In genomic region chr2:47906261-47907096, GRCh38 we compare ENCODE assay signal across 1 cellular context.
A peak's percentile ranks its signal among the peaks of the same experiment; 100 is the strongest.
TF ChIP-seq lines count a peak whose summit lies in the region.

Gene FBXO11 (minus strand): TSS chr2:47906498. CDS start chr2:47905720, 778 bp downstream.

TF ChIP-seq in HepG2, 621 proteins besides CTCF, POLR2A, EP300 and RAD21 (continued from another document and continues in another):
- TF ChIP-seq, protein P1, sequence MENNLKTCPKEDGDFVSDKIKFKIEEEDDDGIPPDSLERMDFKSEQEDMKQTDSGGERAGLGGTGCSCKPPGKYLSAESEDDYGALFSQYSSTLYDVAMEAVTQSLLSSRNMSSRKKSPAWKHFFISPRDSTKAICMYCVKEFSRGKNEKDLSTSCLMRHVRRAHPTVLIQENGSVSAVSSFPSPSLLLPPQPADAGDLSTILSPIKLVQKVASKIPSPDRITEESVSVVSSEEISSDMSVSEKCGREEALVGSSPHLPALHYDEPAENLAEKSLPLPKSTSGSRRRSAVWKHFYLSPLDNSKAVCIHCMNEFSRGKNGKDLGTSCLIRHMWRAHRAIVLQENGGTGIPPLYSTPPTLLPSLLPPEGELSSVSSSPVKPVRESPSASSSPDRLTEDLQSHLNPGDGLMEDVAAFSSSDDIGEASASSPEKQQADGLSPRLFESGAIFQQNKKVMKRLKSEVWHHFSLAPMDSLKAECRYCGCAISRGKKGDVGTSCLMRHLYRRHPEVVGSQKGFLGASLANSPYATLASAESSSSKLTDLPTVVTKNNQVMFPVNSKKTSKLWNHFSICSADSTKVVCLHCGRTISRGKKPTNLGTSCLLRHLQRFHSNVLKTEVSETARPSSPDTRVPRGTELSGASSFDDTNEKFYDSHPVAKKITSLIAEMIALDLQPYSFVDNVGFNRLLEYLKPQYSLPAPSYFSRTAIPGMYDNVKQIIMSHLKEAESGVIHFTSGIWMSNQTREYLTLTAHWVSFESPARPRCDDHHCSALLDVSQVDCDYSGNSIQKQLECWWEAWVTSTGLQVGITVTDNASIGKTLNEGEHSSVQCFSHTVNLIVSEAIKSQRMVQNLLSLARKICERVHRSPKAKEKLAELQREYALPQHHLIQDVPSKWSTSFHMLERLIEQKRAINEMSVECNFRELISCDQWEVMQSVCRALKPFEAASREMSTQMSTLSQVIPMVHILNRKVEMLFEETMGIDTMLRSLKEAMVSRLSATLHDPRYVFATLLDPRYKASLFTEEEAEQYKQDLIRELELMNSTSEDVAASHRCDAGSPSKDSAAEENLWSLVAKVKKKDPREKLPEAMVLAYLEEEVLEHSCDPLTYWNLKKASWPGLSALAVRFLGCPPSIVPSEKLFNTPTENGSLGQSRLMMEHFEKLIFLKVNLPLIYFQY (CRISPR knock-in tag; IDR thresholded peaks at IDR 0.05; ENCODE audit: borderline replicate concordance) = peak; percentile 65; the same call in 1 of the 2 replicates
- TF ChIP-seq ZBTB25 (CRISPR knock-in tag; IDR thresholded peaks at IDR 0.05) = peak; percentile 22; the same call in 1 of the 2 replicates
- TF ChIP-seq MAFK (conservative IDR thresholded peaks at IDR 0.05 in 1 of 2, IDR thresholded peaks at IDR 0.05 in 1 of 2; ENCODE audit: low read length in 2 of 2) = no peak
- TF ChIP-seq, protein P2, sequence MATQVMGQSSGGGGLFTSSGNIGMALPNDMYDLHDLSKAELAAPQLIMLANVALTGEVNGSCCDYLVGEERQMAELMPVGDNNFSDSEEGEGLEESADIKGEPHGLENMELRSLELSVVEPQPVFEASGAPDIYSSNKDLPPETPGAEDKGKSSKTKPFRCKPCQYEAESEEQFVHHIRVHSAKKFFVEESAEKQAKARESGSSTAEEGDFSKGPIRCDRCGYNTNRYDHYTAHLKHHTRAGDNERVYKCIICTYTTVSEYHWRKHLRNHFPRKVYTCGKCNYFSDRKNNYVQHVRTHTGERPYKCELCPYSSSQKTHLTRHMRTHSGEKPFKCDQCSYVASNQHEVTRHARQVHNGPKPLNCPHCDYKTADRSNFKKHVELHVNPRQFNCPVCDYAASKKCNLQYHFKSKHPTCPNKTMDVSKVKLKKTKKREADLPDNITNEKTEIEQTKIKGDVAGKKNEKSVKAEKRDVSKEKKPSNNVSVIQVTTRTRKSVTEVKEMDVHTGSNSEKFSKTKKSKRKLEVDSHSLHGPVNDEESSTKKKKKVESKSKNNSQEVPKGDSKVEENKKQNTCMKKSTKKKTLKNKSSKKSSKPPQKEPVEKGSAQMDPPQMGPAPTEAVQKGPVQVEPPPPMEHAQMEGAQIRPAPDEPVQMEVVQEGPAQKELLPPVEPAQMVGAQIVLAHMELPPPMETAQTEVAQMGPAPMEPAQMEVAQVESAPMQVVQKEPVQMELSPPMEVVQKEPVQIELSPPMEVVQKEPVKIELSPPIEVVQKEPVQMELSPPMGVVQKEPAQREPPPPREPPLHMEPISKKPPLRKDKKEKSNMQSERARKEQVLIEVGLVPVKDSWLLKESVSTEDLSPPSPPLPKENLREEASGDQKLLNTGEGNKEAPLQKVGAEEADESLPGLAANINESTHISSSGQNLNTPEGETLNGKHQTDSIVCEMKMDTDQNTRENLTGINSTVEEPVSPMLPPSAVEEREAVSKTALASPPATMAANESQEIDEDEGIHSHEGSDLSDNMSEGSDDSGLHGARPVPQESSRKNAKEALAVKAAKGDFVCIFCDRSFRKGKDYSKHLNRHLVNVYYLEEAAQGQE (IDR thresholded peaks at IDR 0.05; ENCODE audit: borderline replicate concordance in 1 of 2, low read depth in 1 of 2, low read length in 2 of 2) = peak in 1 of 2 experiments; percentile 68; a peak in 1 of 4 replicates
- peak; percentile 55; the same call in 1 of the 2 replicates for TF ChIP-seq ZNF205 (CRISPR knock-in tag; IDR thresholded peaks at IDR 0.05)
- TF ChIP-seq ZNF101 (CRISPR knock-in tag; IDR thresholded peaks at IDR 0.05; ENCODE audit: borderline replicate concordance, low read depth) = no peak
- no peak for TF ChIP-seq KDM6A (CRISPR knock-in tag; IDR thresholded peaks at IDR 0.05; ENCODE audit: low read depth)
- 0 out of 2 replicates have a peak, but pooled peaks have one; percentile 24 for TF ChIP-seq RBFOX2 (IDR thresholded peaks at IDR 0.05; ENCODE audit: low read depth, low read length)
- TF ChIP-seq CEBPB (IDR thresholded peaks at IDR 0.05; ENCODE audit: borderline replicate concordance, low read depth, low read length) = no peak
- TF ChIP-seq SOX13 (IDR thresholded peaks at IDR 0.05) = no peak; the same call in 1 of the 2 replicates
- TF ChIP-seq SOX13 (CRISPR knock-in tag; conservative IDR thresholded peaks at IDR 0.05 in 1 of 2, IDR thresholded peaks at IDR 0.05 in 1 of 2) = peak in 1 of 2 experiments; percentile 42; a peak in 1 of 4 replicates
- TF ChIP-seq SP2 (CRISPR knock-in tag; IDR thresholded peaks at IDR 0.05) = peak; percentile 85
- TF ChIP-seq, protein P3, sequence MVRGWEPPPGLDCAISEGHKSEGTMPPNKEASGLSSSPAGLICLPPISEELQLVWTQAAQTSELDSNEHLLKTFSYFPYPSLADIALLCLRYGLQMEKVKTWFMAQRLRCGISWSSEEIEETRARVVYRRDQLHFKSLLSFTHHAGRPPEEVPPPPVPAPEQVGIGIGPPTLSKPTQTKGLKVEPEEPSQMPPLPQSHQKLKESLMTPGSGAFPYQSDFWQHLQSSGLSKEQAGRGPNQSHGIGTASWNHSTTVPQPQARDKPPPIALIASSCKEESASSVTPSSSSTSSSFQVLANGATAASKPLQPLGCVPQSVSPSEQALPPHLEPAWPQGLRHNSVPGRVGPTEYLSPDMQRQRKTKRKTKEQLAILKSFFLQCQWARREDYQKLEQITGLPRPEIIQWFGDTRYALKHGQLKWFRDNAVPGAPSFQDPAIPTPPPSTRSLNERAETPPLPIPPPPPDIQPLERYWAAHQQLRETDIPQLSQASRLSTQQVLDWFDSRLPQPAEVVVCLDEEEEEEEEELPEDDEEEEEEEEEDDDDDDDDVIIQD (CRISPR knock-in tag; IDR thresholded peaks at IDR 0.05; ENCODE audit: low read depth) = peak; percentile 91; the same call in 1 of the 2 replicates
- peak; percentile 75 for TF ChIP-seq GATAD2A (CRISPR knock-in tag; IDR thresholded peaks at IDR 0.05)
- TF ChIP-seq ZBTB7B (CRISPR knock-in tag; IDR thresholded peaks at IDR 0.05) = peak; percentile 3; the same call in 1 of the 2 replicates
- TF ChIP-seq KDM1A (CRISPR knock-in tag; IDR thresholded peaks at IDR 0.05) = 0 out of 2 replicates have a peak, but pooled peaks have one; percentile 27
- peak; percentile 72; the same call in 1 of the 2 replicates for TF ChIP-seq ARID2 (CRISPR knock-in tag; IDR thresholded peaks at IDR 0.05; ENCODE audit: borderline replicate concordance)
- peak; percentile 54; the same call in 1 of the 2 replicates for TF ChIP-seq KAT8 (CRISPR knock-in tag; IDR thresholded peaks at IDR 0.05)
- peak; percentile 34; the same call in 1 of the 2 replicates for TF ChIP-seq NR2C2 (CRISPR knock-in tag; IDR thresholded peaks at IDR 0.05; ENCODE audit: borderline replicate concordance)
- peak; percentile 82 for TF ChIP-seq IRF2 (CRISPR knock-in tag; IDR thresholded peaks at IDR 0.05)
- TF ChIP-seq YEATS4 (CRISPR knock-in tag; IDR thresholded peaks at IDR 0.05; ENCODE audit: borderline replicate concordance) = peak; percentile 66; the same call in 1 of the 2 replicates
- TF ChIP-seq ZNF670 (CRISPR knock-in tag; IDR thresholded peaks at IDR 0.05; ENCODE audit: borderline replicate concordance) = no peak
- TF ChIP-seq ZNF878 (CRISPR knock-in tag; IDR thresholded peaks at IDR 0.05) = no peak
- peak; percentile 45; the same call in 1 of the 3 replicates for TF ChIP-seq MXI1 (IDR thresholded peaks at IDR 0.05; ENCODE audit: borderline replicate concordance, low read depth, low read length)
- TF ChIP-seq ATF2 (CRISPR knock-in tag; IDR thresholded peaks at IDR 0.05) = no peak; the same call in none of the 2 replicates
- TF ChIP-seq RCOR2 (CRISPR knock-in tag; IDR thresholded peaks at IDR 0.05) = peak; percentile 54; the same call in 1 of the 2 replicates
- peak; percentile 58 for TF ChIP-seq SMC3 (IDR thresholded peaks at IDR 0.05; ENCODE audit: low read length)
- TF ChIP-seq ELF3 (CRISPR knock-in tag; IDR thresholded peaks at IDR 0.05) = peak; percentile 35; the same call in 1 of the 2 replicates
- peak; percentile 46; the same call in 1 of the 2 replicates for TF ChIP-seq SATB2 (CRISPR knock-in tag; IDR thresholded peaks at IDR 0.05)
- no peak for TF ChIP-seq NPAS2 (CRISPR knock-in tag; IDR thresholded peaks at IDR 0.05; ENCODE audit: borderline replicate concordance)
- TF ChIP-seq RARA (CRISPR knock-in tag; IDR thresholded peaks at IDR 0.05) = peak; percentile 52
- peak; percentile 51; the same call in 1 of the 2 replicates for TF ChIP-seq ZNF235 (CRISPR knock-in tag; IDR thresholded peaks at IDR 0.05; ENCODE audit: borderline replicate concordance)
- TF ChIP-seq ZBTB44 (CRISPR knock-in tag; IDR thresholded peaks at IDR 0.05) = 0 out of 2 replicates have a peak, but pooled peaks have one; percentile 45
- no peak for TF ChIP-seq ZNF354B (CRISPR knock-in tag; IDR thresholded peaks at IDR 0.05)
- TF ChIP-seq MIXL1 (CRISPR knock-in tag; IDR thresholded peaks at IDR 0.05) = peak; percentile 61; the same call in 1 of the 2 replicates
- peak; percentile 27; the same call in 1 of the 2 replicates for TF ChIP-seq ZNF446 (CRISPR knock-in tag; IDR thresholded peaks at IDR 0.05)
- no peak for TF ChIP-seq ZNF17 (CRISPR knock-in tag; IDR thresholded peaks at IDR 0.05)
- TF ChIP-seq, protein P4, sequence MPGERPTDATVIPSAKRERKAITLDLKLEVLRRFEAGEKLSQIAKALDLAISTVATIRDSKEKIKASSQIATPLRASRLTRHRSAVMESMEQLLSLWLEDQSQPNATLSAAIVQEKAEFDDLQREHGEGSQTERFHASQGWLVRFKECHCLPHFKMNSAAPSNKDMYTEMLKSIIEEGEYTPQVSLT (CRISPR knock-in tag; IDR thresholded peaks at IDR 0.05; ENCODE audit: borderline replicate concordance, low read depth) = 0 out of 2 replicates have a peak, but pooled peaks have one; percentile 69
- TF ChIP-seq, protein P5, sequence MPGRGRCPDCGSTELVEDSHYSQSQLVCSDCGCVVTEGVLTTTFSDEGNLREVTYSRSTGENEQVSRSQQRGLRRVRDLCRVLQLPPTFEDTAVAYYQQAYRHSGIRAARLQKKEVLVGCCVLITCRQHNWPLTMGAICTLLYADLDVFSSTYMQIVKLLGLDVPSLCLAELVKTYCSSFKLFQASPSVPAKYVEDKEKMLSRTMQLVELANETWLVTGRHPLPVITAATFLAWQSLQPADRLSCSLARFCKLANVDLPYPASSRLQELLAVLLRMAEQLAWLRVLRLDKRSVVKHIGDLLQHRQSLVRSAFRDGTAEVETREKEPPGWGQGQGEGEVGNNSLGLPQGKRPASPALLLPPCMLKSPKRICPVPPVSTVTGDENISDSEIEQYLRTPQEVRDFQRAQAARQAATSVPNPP (CRISPR knock-in tag; IDR thresholded peaks at IDR 0.05) = no peak
- TF ChIP-seq ZNF557 (CRISPR knock-in tag; IDR thresholded peaks at IDR 0.05) = peak; percentile 36; the same call in 1 of the 2 replicates
- peak; percentile 65; the same call in 1 of the 2 replicates for TF ChIP-seq PHF21A (CRISPR knock-in tag; IDR thresholded peaks at IDR 0.05)
- TF ChIP-seq SMYD3 (CRISPR knock-in tag; IDR thresholded peaks at IDR 0.05) = 0 out of 2 replicates have a peak, but pooled peaks have one; percentile 57
- TF ChIP-seq, protein P6, sequence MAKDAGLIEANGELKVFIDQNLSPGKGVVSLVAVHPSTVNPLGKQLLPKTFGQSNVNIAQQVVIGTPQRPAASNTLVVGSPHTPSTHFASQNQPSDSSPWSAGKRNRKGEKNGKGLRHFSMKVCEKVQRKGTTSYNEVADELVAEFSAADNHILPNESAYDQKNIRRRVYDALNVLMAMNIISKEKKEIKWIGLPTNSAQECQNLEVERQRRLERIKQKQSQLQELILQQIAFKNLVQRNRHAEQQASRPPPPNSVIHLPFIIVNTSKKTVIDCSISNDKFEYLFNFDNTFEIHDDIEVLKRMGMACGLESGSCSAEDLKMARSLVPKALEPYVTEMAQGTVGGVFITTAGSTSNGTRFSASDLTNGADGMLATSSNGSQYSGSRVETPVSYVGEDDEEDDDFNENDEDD (CRISPR knock-in tag; IDR thresholded peaks at IDR 0.05; ENCODE audit: borderline replicate concordance) = peak; percentile 36; the same call in 1 of the 2 replicates
- 0 out of 2 replicates have a peak, but pooled peaks have one; percentile 27 for TF ChIP-seq HMG20A (CRISPR knock-in tag; IDR thresholded peaks at IDR 0.05; ENCODE audit: borderline replicate concordance)
